Comparison of ENCODE assay signal across 1 cellular context in the genomic region with DNA sequence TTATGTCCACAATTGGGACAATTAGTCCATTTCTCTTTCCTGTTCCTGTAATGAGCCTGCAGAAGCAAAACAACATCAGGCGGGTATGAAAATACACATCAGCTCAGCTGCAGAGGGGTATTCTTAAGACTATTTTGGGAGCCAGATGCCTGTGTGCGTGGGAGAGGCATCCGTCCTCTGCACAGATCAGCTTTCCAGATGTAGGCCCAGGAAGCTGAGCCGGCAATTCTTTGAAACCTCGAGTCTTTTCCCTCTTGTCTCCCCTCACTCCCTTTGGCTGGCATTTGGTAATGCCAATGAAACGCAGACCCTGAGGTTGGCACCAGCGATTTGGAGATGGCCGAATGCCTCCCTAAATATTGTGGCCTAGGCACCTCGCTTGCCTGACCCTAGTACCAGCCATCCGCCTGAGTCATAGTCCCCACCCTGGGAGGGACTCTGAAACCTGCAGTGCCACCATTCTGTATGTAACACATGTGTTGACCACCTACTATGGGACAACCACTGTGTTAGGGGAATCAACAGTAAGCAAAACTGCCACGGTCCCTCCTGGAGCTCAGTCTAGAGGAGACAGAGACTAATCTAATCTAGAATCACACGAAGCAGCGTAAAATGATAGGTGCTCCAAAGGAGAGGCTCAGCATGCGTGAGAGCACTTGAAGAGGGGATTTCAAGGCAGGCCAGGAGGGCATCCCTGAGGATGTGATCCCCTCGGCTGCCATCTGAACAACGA.
TF ChIP-seq lines count a peak whose summit lies in the region.

No MANE protein-coding gene starts in this region.

TF ChIP-seq in K562, 482 proteins besides CTCF, POLR2A, EP300 and RAD21 (continued from another document and continues in another):
- peak; percentile 11; the same call in 1 of the 2 replicates for TF ChIP-seq TAL1 (IDR thresholded peaks at IDR 0.05)
- TF ChIP-seq ZNF707 (CRISPR knock-in tag; conservative IDR thresholded peaks at IDR 0.05): no peak
- peak; percentile 35 for TF ChIP-seq ZNF316 (IDR thresholded peaks at IDR 0.05)
- TF ChIP-seq POLR2AphosphoS2 (IDR thresholded peaks at IDR 0.05; ENCODE audit: low read length): no peak
- TF ChIP-seq KLF16 (IDR thresholded peaks at IDR 0.05): peak; percentile 17; the same call in 1 of the 2 replicates
- no peak for TF ChIP-seq ZNF146 (CRISPR knock-in tag; IDR thresholded peaks at IDR 0.05; ENCODE audit: unreplicated experiment)
- TF ChIP-seq RNF219 (CRISPR knock-in tag; IDR thresholded peaks at IDR 0.05): no peak
- TF ChIP-seq KLF13 (tag; IDR thresholded peaks at IDR 0.05; ENCODE audit: borderline replicate concordance, low read depth): no peak
- no peak for TF ChIP-seq ILF3 (IDR thresholded peaks at IDR 0.05; ENCODE audit: borderline replicate concordance)
- no peak for TF ChIP-seq MTA2 (IDR thresholded peaks at IDR 0.05; ENCODE audit: low read depth)
- peak; percentile 76 for TF ChIP-seq MEF2D (tag; conservative IDR thresholded peaks at IDR 0.05; ENCODE audit: low read depth)
- TF ChIP-seq ZNF197 (CRISPR knock-in tag; IDR thresholded peaks at IDR 0.05; ENCODE audit: low read depth): no peak
- TF ChIP-seq, protein P1, sequence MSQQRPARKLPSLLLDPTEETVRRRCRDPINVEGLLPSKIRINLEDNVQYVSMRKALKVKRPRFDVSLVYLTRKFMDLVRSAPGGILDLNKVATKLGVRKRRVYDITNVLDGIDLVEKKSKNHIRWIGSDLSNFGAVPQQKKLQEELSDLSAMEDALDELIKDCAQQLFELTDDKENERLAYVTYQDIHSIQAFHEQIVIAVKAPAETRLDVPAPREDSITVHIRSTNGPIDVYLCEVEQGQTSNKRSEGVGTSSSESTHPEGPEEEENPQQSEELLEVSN (IDR thresholded peaks at IDR 0.05; ENCODE audit: borderline replicate concordance in 1 of 2, extremely low read depth in 1 of 2, insufficient read depth in 1 of 2, insufficient read length in 1 of 2, low read depth in 1 of 2, low read length in 1 of 2, poor library complexity in 1 of 2, severe bottlenecking in 1 of 2): no peak
- TF ChIP-seq RFX1 (IDR thresholded peaks at IDR 0.05): no peak
- no peak for TF ChIP-seq GATAD2A (IDR thresholded peaks at IDR 0.05)
- TF ChIP-seq ZNF780A (CRISPR knock-in tag; IDR thresholded peaks at IDR 0.05): no peak
- TF ChIP-seq ZNF277 (CRISPR knock-in tag; IDR thresholded peaks at IDR 0.05; ENCODE audit: borderline replicate concordance): no peak
- TF ChIP-seq ZNF561 (CRISPR knock-in tag; conservative IDR thresholded peaks at IDR 0.05): no peak
- no peak for TF ChIP-seq MTA3 (IDR thresholded peaks at IDR 0.05; ENCODE audit: borderline replicate concordance)
- TF ChIP-seq POLR2B (IDR thresholded peaks at IDR 0.05; ENCODE audit: low read depth, partially characterized antibody): no peak
- no peak for TF ChIP-seq BRD4 (IDR thresholded peaks at IDR 0.05)
- TF ChIP-seq WHSC1 (IDR thresholded peaks at IDR 0.05; ENCODE audit: low read length): no peak
- TF ChIP-seq ZEB2 (IDR thresholded peaks at IDR 0.05): no peak
- TF ChIP-seq SMAD3 (CRISPR knock-in tag; conservative IDR thresholded peaks at IDR 0.05): no peak
- no peak for TF ChIP-seq ADNP (tag; IDR thresholded peaks at IDR 0.05)
- TF ChIP-seq NUFIP1 (IDR thresholded peaks at IDR 0.05; ENCODE audit: partially characterized antibody): no peak
- no peak for TF ChIP-seq POLR3A (IDR thresholded peaks at IDR 0.05; ENCODE audit: borderline replicate concordance, extremely low read depth, insufficient read depth, insufficient read length)
- TF ChIP-seq C11orf30 (IDR thresholded peaks at IDR 0.05; ENCODE audit: low read depth): peak; percentile 55; the same call in 1 of the 2 replicates
- TF ChIP-seq EGR1 (conservative IDR thresholded peaks at IDR 0.05): no peak; the same call in 1 of the 2 replicates
- no peak for TF ChIP-seq STAG1 (CRISPR knock-in tag; IDR thresholded peaks at IDR 0.05; ENCODE audit: borderline replicate concordance)
- TF ChIP-seq, protein P2, sequence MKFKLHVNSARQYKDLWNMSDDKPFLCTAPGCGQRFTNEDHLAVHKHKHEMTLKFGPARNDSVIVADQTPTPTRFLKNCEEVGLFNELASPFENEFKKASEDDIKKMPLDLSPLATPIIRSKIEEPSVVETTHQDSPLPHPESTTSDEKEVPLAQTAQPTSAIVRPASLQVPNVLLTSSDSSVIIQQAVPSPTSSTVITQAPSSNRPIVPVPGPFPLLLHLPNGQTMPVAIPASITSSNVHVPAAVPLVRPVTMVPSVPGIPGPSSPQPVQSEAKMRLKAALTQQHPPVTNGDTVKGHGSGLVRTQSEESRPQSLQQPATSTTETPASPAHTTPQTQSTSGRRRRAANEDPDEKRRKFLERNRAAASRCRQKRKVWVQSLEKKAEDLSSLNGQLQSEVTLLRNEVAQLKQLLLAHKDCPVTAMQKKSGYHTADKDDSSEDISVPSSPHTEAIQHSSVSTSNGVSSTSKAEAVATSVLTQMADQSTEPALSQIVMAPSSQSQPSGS (CRISPR knock-in tag; IDR thresholded peaks at IDR 0.05): no peak
- no peak for TF ChIP-seq TCFL5 (CRISPR knock-in tag; conservative IDR thresholded peaks at IDR 0.05)
- TF ChIP-seq DPF2 (IDR thresholded peaks at IDR 0.05): 0 out of 2 replicates have a peak, but pooled peaks have one; percentile 14
- no peak for TF ChIP-seq TGIF2 (CRISPR knock-in tag; IDR thresholded peaks at IDR 0.05)
- TF ChIP-seq IRF2 (CRISPR knock-in tag; IDR thresholded peaks at IDR 0.05): no peak
- no peak for TF ChIP-seq ARID3A (IDR thresholded peaks at IDR 0.05; ENCODE audit: borderline replicate concordance, low read depth, low read length)
- TF ChIP-seq, protein P3, sequence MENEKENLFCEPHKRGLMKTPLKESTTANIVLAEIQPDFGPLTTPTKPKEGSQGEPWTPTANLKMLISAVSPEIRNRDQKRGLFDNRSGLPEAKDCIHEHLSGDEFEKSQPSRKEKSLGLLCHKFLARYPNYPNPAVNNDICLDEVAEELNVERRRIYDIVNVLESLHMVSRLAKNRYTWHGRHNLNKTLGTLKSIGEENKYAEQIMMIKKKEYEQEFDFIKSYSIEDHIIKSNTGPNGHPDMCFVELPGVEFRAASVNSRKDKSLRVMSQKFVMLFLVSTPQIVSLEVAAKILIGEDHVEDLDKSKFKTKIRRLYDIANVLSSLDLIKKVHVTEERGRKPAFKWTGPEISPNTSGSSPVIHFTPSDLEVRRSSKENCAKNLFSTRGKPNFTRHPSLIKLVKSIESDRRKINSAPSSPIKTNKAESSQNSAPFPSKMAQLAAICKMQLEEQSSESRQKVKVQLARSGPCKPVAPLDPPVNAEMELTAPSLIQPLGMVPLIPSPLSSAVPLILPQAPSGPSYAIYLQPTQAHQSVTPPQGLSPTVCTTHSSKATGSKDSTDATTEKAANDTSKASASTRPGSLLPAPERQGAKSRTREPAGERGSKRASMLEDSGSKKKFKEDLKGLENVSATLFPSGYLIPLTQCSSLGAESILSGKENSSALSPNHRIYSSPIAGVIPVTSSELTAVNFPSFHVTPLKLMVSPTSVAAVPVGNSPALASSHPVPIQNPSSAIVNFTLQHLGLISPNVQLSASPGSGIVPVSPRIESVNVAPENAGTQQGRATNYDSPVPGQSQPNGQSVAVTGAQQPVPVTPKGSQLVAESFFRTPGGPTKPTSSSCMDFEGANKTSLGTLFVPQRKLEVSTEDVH (IDR thresholded peaks at IDR 0.05; ENCODE audit: low read depth, partially characterized antibody): no peak
- no peak for TF ChIP-seq RBM14 (IDR thresholded peaks at IDR 0.05; ENCODE audit: borderline replicate concordance, insufficient read depth, low read depth, low read length)
- TF ChIP-seq, protein P4, sequence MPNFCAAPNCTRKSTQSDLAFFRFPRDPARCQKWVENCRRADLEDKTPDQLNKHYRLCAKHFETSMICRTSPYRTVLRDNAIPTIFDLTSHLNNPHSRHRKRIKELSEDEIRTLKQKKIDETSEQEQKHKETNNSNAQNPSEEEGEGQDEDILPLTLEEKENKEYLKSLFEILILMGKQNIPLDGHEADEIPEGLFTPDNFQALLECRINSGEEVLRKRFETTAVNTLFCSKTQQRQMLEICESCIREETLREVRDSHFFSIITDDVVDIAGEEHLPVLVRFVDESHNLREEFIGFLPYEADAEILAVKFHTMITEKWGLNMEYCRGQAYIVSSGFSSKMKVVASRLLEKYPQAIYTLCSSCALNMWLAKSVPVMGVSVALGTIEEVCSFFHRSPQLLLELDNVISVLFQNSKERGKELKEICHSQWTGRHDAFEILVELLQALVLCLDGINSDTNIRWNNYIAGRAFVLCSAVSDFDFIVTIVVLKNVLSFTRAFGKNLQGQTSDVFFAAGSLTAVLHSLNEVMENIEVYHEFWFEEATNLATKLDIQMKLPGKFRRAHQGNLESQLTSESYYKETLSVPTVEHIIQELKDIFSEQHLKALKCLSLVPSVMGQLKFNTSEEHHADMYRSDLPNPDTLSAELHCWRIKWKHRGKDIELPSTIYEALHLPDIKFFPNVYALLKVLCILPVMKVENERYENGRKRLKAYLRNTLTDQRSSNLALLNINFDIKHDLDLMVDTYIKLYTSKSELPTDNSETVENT (CRISPR knock-in tag; IDR thresholded peaks at IDR 0.05): no peak
- TF ChIP-seq ZFPM2 (CRISPR knock-in tag; IDR thresholded peaks at IDR 0.05): no peak
- TF ChIP-seq, protein P5, sequence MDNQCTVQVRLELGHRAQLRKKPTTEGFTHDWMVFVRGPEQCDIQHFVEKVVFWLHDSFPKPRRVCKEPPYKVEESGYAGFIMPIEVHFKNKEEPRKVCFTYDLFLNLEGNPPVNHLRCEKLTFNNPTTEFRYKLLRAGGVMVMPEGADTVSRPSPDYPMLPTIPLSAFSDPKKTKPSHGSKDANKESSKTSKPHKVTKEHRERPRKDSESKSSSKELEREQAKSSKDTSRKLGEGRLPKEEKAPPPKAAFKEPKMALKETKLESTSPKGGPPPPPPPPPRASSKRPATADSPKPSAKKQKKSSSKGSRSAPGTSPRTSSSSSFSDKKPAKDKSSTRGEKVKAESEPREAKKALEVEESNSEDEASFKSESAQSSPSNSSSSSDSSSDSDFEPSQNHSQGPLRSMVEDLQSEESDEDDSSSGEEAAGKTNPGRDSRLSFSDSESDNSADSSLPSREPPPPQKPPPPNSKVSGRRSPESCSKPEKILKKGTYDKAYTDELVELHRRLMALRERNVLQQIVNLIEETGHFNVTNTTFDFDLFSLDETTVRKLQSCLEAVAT (IDR thresholded peaks at IDR 0.05): no peak
- no peak for TF ChIP-seq ZNF121 (CRISPR knock-in tag; conservative IDR thresholded peaks at IDR 0.05)
- no peak for TF ChIP-seq CHD2 (IDR thresholded peaks at IDR 0.05; ENCODE audit: low read depth, low read length)
- TF ChIP-seq MXI1 (IDR thresholded peaks at IDR 0.05; ENCODE audit: low read depth, low read length): no peak
- TF ChIP-seq SRF (CRISPR knock-in tag; IDR thresholded peaks at IDR 0.05): no peak
- TF ChIP-seq CTCFL (IDR thresholded peaks at IDR 0.05; ENCODE audit: borderline replicate concordance, insufficient read depth, low read depth, low read length, poor library complexity, severe bottlenecking): no peak
- no peak for TF ChIP-seq RFX5 (IDR thresholded peaks at IDR 0.05; ENCODE audit: low read depth, low read length)
